In the genomic region with DNA sequence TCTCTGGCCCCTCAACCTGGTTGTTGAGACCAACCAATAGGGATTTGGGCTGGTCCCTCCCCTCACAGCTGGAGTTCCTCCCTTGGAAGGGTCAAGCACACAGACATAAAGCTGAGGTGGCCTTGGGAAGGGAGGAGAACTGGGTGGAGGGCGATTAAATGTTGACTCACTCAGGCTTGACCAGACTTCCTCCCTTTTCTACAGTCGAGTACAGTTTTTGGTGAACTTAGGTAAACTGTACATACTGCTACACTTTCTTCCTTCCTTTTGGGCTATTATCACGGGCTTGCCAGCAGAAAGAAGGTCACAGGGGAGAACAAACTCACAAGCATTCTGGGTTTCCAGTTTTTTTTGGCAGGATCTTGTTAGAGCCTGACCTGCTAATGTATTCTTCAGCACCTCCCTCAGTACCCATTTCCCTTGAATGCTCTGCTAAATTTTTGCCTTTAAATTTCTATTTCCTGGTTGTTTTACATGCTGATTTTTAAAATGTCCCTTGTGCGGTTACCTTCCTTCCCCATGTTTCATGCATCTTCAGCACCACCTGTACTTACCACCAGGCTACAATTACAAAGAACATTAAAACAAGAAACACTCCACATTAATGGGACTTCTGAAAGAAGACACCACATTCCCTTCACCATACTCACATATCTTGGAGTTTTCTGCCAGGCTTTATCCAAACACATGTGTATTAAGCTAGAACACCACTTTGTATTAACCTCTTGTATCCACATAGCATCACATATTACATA, we compare ENCODE assay signal across 13 cellular contexts.
A peak's percentile ranks its signal among the peaks of the same experiment; 100 is the strongest.
DNase-seq lines count a peak whose midpoint lies in the region; ATAC-seq and TF ChIP-seq lines count a peak whose summit lies in the region.
"Had no signal": no experiment of that assay in that cellular context is flagged by ENCODE, and none has a peak within 500 bp of the region (broad histone marks: within the 10 kb centered on the region; RNA-seq: fewer than 3 reads in every experiment).

No MANE protein-coding gene starts in this region.

- intact Hi-C loops in activated CD4-positive, alpha-beta T cell treated with anti-CD3 and anti-CD28 coated beads, Interleukin-2, amount 10 ng/mL, durations not matched to agents 24 days and 14 days (cut with micrococcal nuclease), result no loop called here
- intact Hi-C loops in mammary epithelial cell (cut with micrococcal nuclease), result no loop called here
- intact Hi-C loops in activated CD4-positive, alpha-beta memory T cell treated with anti-CD3 and anti-CD28 coated beads for 36 hours (cut with micrococcal nuclease), result no loop called here

- no peak overlapping the region for H3K4me3 ChIP-seq in mammary epithelial cell (replicated peaks in 1 of 3; ENCODE audit: insufficient read depth in 1 of 3, low read depth in 2 of 3, low read length in 3 of 3)
- H3K4me3 ChIP-seq: A549 had no signal

- dilution Hi-C loops in mammary epithelial cell (cut with HindIII; ENCODE audit: low sequenced_read_pairs), result no loop called here

- H3K79me2 ChIP-seq in mammary epithelial cell (ENCODE audit: insufficient read depth, low read length), result no peaks in the 10 kb centered on the region

- H3K4me3 Mint-ChIP-seq in activated CD4-positive, alpha-beta T cell treated with anti-CD3 and anti-CD28 coated beads, Interleukin-2, amount 10 ng/mL, durations not matched to agents 24 days and 14 days, result no peak overlapping the region
- H3K4me3 Mint-ChIP-seq in type B pancreatic cell, result no peak overlapping the region
- H3K4me3 Mint-ChIP-seq in activated CD4-positive, alpha-beta memory T cell treated with anti-CD3 and anti-CD28 coated beads for 36 hours, result no peak overlapping the region
- H3K4me3 Mint-ChIP-seq: stimulated activated effector memory CD8-positive, alpha-beta T cell treated with anti-CD3 and anti-CD28 coated beads, Interleukin-12 subunit alpha, Interleukin-12 subunit beta, amount 100 ng/mL, for 72 hours had no signal

- POLR2A ChIA-PET in activated CD4-positive, alpha-beta memory T cell treated with anti-CD3 and anti-CD28 coated beads for 36 hours (lab: Charles Lee), result no interaction called here

- in situ Hi-C loops in mammary epithelial cell (cut with MboI; ENCODE audit: low sequenced_read_pairs in 2 of 2), result no loop called here

- H3K36me3 ChIP-seq in mammary epithelial cell (ENCODE audit: insufficient read depth, low read length), result no peaks in the 10 kb centered on the region

- CTCF ChIA-PET in mammary epithelial cell (lab: Charles Lee; ENCODE audit: low non-redundant PET), result no interaction called here
- CTCF ChIA-PET in activated CD4-positive, alpha-beta memory T cell treated with anti-CD3 and anti-CD28 coated beads for 36 hours (lab: Charles Lee), result no interaction called here

- no peaks in the 10 kb centered on the region for H3K27me3 ChIP-seq in mammary epithelial cell (ENCODE audit: insufficient read depth, low read length)

- H3K4me1 Mint-ChIP-seq in activated CD4-positive, alpha-beta T cell treated with anti-CD3 and anti-CD28 coated beads, Interleukin-2, amount 10 ng/mL, durations not matched to agents 24 days and 14 days, result peaks cover 2% of the 10 kb centered on the region
- H3K4me1 Mint-ChIP-seq in type B pancreatic cell (ENCODE audit: unreplicated experiment), result peaks cover 16% of the 10 kb centered on the region
- H3K4me1 Mint-ChIP-seq in activated CD4-positive, alpha-beta memory T cell treated with anti-CD3 and anti-CD28 coated beads for 36 hours (ENCODE audit: low read depth), result no peaks in the 10 kb centered on the region
- H3K4me1 Mint-ChIP-seq: stimulated activated effector memory CD8-positive, alpha-beta T cell treated with anti-CD3 and anti-CD28 coated beads, Interleukin-12 subunit alpha, Interleukin-12 subunit beta, amount 100 ng/mL, for 72 hours had no signal

- BruUV-seq in mammary epithelial cell (replicated peaks; lab: Mats Ljungman, UMichigan), result TSS peak; percentile 86

- 72% methylated on average over 4 of the region's 4 CpGs for WGBS in mammary epithelial cell (ENCODE audit: low coverage, missing lambda C conversion rate)

- no peak overlapping the region for H3K9ac ChIP-seq in mammary epithelial cell (ENCODE audit: insufficient read depth, low read length)

- H3K9me3 Mint-ChIP-seq in activated CD4-positive, alpha-beta T cell treated with anti-CD3 and anti-CD28 coated beads, Interleukin-2, amount 10 ng/mL, durations not matched to agents 24 days and 14 days, result no peaks in the 10 kb centered on the region
- peaks cover 4% of the 10 kb centered on the region for H3K9me3 Mint-ChIP-seq in type B pancreatic cell
- H3K9me3 Mint-ChIP-seq in activated CD4-positive, alpha-beta memory T cell treated with anti-CD3 and anti-CD28 coated beads for 36 hours, result no peaks in the 10 kb centered on the region
- H3K9me3 Mint-ChIP-seq: stimulated activated effector memory CD8-positive, alpha-beta T cell treated with anti-CD3 and anti-CD28 coated beads, Interleukin-12 subunit alpha, Interleukin-12 subunit beta, amount 100 ng/mL, for 72 hours had no signal

- H3K36me3 Mint-ChIP-seq in activated CD4-positive, alpha-beta T cell treated with anti-CD3 and anti-CD28 coated beads, Interleukin-2, amount 10 ng/mL, durations not matched to agents 24 days and 14 days (ENCODE audit: low read depth), result no peaks in the 10 kb centered on the region
- no peaks in the 10 kb centered on the region for H3K36me3 Mint-ChIP-seq in type B pancreatic cell
- H3K36me3 Mint-ChIP-seq in activated CD4-positive, alpha-beta memory T cell treated with anti-CD3 and anti-CD28 coated beads for 36 hours, result no peaks in the 10 kb centered on the region
- H3K36me3 Mint-ChIP-seq: stimulated activated effector memory CD8-positive, alpha-beta T cell treated with anti-CD3 and anti-CD28 coated beads, Interleukin-12 subunit alpha, Interleukin-12 subunit beta, amount 100 ng/mL, for 72 hours had no signal

- H3K27ac Mint-ChIP-seq in activated CD4-positive, alpha-beta T cell treated with anti-CD3 and anti-CD28 coated beads, Interleukin-2, amount 10 ng/mL, durations not matched to agents 24 days and 14 days, result no peak overlapping the region
- no peak overlapping the region for H3K27ac Mint-ChIP-seq in type B pancreatic cell
- no peak overlapping the region for H3K27ac Mint-ChIP-seq in activated CD4-positive, alpha-beta memory T cell treated with anti-CD3 and anti-CD28 coated beads for 36 hours
- H3K27ac Mint-ChIP-seq: stimulated activated effector memory CD8-positive, alpha-beta T cell treated with anti-CD3 and anti-CD28 coated beads, Interleukin-12 subunit alpha, Interleukin-12 subunit beta, amount 100 ng/mL, for 72 hours had no signal

- H3K4me2 ChIP-seq in mammary epithelial cell (ENCODE audit: insufficient read depth, low read depth, low read length), result no peak overlapping the region
- H3K4me2 ChIP-seq: A549 had no signal

- H3K4me1 ChIP-seq in mammary epithelial cell (ENCODE audit: insufficient read depth, low read length), result peaks cover 12% of the 10 kb centered on the region
- H3K4me1 ChIP-seq: A549 had no signal

- no peaks in the 10 kb centered on the region for H3K27me3 Mint-ChIP-seq in activated CD4-positive, alpha-beta T cell treated with anti-CD3 and anti-CD28 coated beads, Interleukin-2, amount 10 ng/mL, durations not matched to agents 24 days and 14 days
- peaks cover 3% of the 10 kb centered on the region for H3K27me3 Mint-ChIP-seq in type B pancreatic cell
- peaks cover 2% of the 10 kb centered on the region for H3K27me3 Mint-ChIP-seq in activated CD4-positive, alpha-beta memory T cell treated with anti-CD3 and anti-CD28 coated beads for 36 hours

- no peaks in the 10 kb centered on the region for H3K9me3 ChIP-seq in mammary epithelial cell (replicated peaks; ENCODE audit: insufficient read depth, low read length)
- H3K9me3 ChIP-seq: A549 had no signal

- H2AFZ ChIP-seq in mammary epithelial cell (ENCODE audit: low read depth, low read length), result peak overlapping the region; percentile 47

- no peak overlapping the region for H3K27ac ChIP-seq in mammary epithelial cell (ENCODE audit: insufficient read depth, low read depth, low read length)
- H3K27ac ChIP-seq: A549, HL-60 had no signal

- DNase-seq in activated CD4-positive, alpha-beta T cell treated with anti-CD3 and anti-CD28 coated beads, Interleukin-2, amount 10 ng/mL, durations not matched to agents 24 days and 14 days, result peak; percentile 48
- DNase-seq in activated CD4-positive, alpha-beta T cell treated with anti-CD3 and anti-CD28 coated beads, Interleukin-2, amount 50 U/mL, for 4 hours, result no peak
- DNase-seq in mammary epithelial cell, result peak; percentile 38
- peak; percentile 63 for DNase-seq in kidney tubule cell (ENCODE audit: low spot score)
- no peak for DNase-seq in type B pancreatic cell (ENCODE audit: extremely low spot score, unreplicated experiment)
- DNase-seq in activated CD4-positive, alpha-beta memory T cell treated with anti-CD3 and anti-CD28 coated beads for 36 hours, result no peak
- DNase-seq: NCI-H510A treated with DMSO at 0.1 percent for 48 hours had no signal

- ATAC-seq in GM19452 (IDR thresholded peaks at IDR 0.05; ENCODE audit: unreplicated experiment) (no peak), HG03045 (IDR thresholded peaks at IDR 0.05; ENCODE audit: unreplicated experiment) (no peak)
- ATAC-seq: A549; activated CD4-positive, CD25-positive, alpha-beta regulatory T cell treated with anti-CD3 and anti-CD28 coated beads, Interleukin-2, amount 50 U/mL, for 24 hours had no signal

- no peak for TF ChIP-seq CTCF in mammary epithelial cell (conservative IDR thresholded peaks at IDR 0.05 in 1 of 2, IDR thresholded peaks at IDR 0.05 in 1 of 2; ENCODE audit: extremely low read depth in 1 of 2, insufficient read depth in 1 of 2, low read depth in 1 of 2, low read length in 2 of 2)
- TF ChIP-seq CTCF in type B pancreatic cell (conservative IDR thresholded peaks at IDR 0.05), result peak; percentile 27

- H4K20me1 ChIP-seq in mammary epithelial cell (ENCODE audit: insufficient read depth, low read length), result no peaks in the 10 kb centered on the region

Comparison
In these comparisons a context has a peak if more than half of its experiments do, and no peak if none do; other contexts are left out.
1. DNase-seq: peak in activated CD4-positive, alpha-beta T cell treated with anti-CD3 and anti-CD28 coated beads, Interleukin-2, amount 10 ng/mL, durations not matched to agents 24 days and 14 days (single experiment), mammary epithelial cell (single experiment) and kidney tubule cell (single experiment); none in activated CD4-positive, alpha-beta T cell treated with anti-CD3 and anti-CD28 coated beads, Interleukin-2, amount 50 U/mL, for 4 hours (0 of 2), type B pancreatic cell (single experiment) and activated CD4-positive, alpha-beta memory T cell treated with anti-CD3 and anti-CD28 coated beads for 36 hours (single experiment).